Comparison of ENCODE assay signal across 9 cellular contexts in the genomic region with DNA sequence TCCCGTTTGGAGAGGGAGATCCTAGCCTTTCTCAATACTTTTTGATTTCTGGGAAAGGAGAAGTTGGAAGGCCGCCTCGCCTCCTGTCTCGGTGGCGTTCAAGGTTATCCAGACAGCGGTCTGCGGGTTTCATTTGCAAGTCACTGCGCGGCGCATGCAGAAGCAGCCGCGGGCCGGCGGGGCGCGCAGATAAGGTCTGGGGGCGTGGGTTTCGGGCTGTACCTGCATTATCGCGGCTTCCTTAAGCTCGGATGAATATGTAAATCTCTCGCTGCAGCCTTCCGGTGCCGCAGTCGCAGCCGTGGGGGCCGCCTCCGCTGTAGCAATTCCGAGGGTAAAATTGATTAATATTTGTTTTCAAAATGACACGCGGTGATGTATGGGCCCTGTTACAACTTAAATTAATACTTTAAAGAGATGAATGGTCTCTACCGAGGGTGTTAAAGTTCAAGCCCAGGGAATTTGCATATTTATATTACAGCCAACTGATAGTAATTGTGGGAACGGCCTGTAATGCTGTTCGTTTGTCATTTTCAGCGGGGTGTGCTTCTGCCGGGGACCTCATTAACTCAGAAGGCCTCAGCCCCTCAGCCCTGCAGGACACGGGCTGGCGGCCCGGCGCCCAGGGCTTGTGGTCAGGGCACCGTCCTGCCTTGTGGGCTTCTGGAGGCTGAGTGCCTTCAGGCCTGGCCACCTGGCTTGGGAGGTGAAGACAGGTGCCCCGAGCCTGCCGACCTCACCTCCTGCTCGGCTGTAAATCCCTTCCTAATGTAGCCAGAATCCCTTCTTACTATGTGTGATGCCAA.
DNase-seq lines count a peak whose midpoint lies in the region; ATAC-seq, FAIRE-seq and TF ChIP-seq lines count a peak whose summit lies in the region.
"Had no signal": no experiment of that assay in that cellular context is flagged by ENCODE, and none has a peak within 500 bp of the region (broad histone marks: within the 10 kb centered on the region; RNA-seq: fewer than 3 reads in every experiment).

No MANE protein-coding gene starts in this region.

- 3% methylated on average over 44 of the region's 44 CpGs for WGBS in GM12878 (ENCODE audit: insufficient coverage, insufficient replicate concordance, low lambda C conversion rate, missing lambda C conversion rate)

- H3K27ac Mint-ChIP-seq in T-helper 17 cell: peak overlapping the region; percentile 62
- no peak overlapping the region for H3K27ac Mint-ChIP-seq in nephron

- H3K27me3 Mint-ChIP-seq in T-helper 17 cell (peaks cover 27% of the 10 kb centered on the region), nephron (ENCODE audit: low read depth) (peaks cover 35% of the 10 kb centered on the region)

- intact Hi-C loops in GM12878 (cut with micrococcal nuclease; ENCODE audit: unreplicated experiment): no loop called here

- peaks cover 2% of the 10 kb centered on the region for H3K36me3 Mint-ChIP-seq in T-helper 17 cell (ENCODE audit: low read depth)
- H3K36me3 Mint-ChIP-seq in nephron (ENCODE audit: low read depth): no peaks in the 10 kb centered on the region

- SMC1A ChIA-PET in GM12878 (lab: Charles Lee; ENCODE audit: uncharacterized antibody, unreplicated experiment): no interaction called here

- TF ChIP-seq EP300 in GM12878 (IDR thresholded peaks at IDR 0.05; ENCODE audit: borderline replicate concordance in 1 of 2, control insufficient read depth in 1 of 2, low read depth in 2 of 2, low read length in 2 of 2): no peak

- TF ChIP-seq CTCF in GM12878 (IDR thresholded peaks at IDR 0.05 in 2 of 3, conservative IDR thresholded peaks at IDR 0.05 in 1 of 3; ENCODE audit: control insufficient read depth in 2 of 3, extremely low read depth in 1 of 3, insufficient read depth in 1 of 3, low read depth in 3 of 3, low read length in 3 of 3): no peak
- TF ChIP-seq CTCF in nephron (IDR thresholded peaks at IDR 0.05; ENCODE audit: unreplicated experiment in 3 of 3): no peak
- TF ChIP-seq CTCF in WERI-Rb-1 (IDR thresholded peaks at IDR 0.05; ENCODE audit: low read depth, low read length): no peak

- H3K79me2 ChIP-seq in ACC112 (ENCODE audit: control insufficient read depth, insufficient read depth, low read length, unreplicated experiment) (no peaks in the 10 kb centered on the region), GM12878 (ENCODE audit: control insufficient read depth, insufficient read depth, low read length) (no peaks in the 10 kb centered on the region)

- H3K9me3 ChIP-seq in T-helper 17 cell (ENCODE audit: control insufficient read depth, low read length, poor library complexity, severe bottlenecking): no peaks in the 10 kb centered on the region
- no peaks in the 10 kb centered on the region for H3K9me3 ChIP-seq in GM12878 (replicated peaks; ENCODE audit: control insufficient read depth, insufficient read depth, low read length)
- H3K9me3 ChIP-seq in WERI-Rb-1 (ENCODE audit: severe bottlenecking): no peaks in the 10 kb centered on the region
- H3K9me3 ChIP-seq: BLaER1 treated with 17β-estradiol and CSF1 and Interleukin-3, amounts not matched to agents 10 nM and 100 nM had no signal

- H4K20me1 ChIP-seq in GM12878 (ENCODE audit: control insufficient read depth, insufficient read depth): no peaks in the 10 kb centered on the region
- H4K20me1 ChIP-seq: BLaER1 treated with 17β-estradiol and CSF1 and Interleukin-3, amounts not matched to agents 10 nM and 100 nM had no signal

- DNase-seq in T-helper 17 cell: peak in 2 of 3 donors; percentile 8 to 20
- no peak for DNase-seq in GM12878 (ENCODE audit: low read depth, low spot score)
- DNase-seq in ureter (ENCODE audit: low spot score): peak; percentile 45
- no peak for DNase-seq in WERI-Rb-1
- DNase-seq in ACHN: no peak
- no peak for DNase-seq in LoVo (ENCODE audit: low spot score)

- in situ Hi-C loops in GM12878 (cut with MboI) (no loop called here), ACHN (cut with HindIII; ENCODE audit: low pct_ligation_motif_present, low pct_unique_long_range_greater_than_20kb, low sequenced_read_pairs) (no loop called here)

- POLR2A ChIA-PET in GM12878 (lab: Charles Lee): no interaction called here

- no peaks in the 10 kb centered on the region for H3K9me3 Mint-ChIP-seq in nephron

- H3K4me1 Mint-ChIP-seq in T-helper 17 cell (peaks cover 12% of the 10 kb centered on the region), nephron (no peaks in the 10 kb centered on the region)

- H2AFZ ChIP-seq in ACC112 (ENCODE audit: low read length, unreplicated experiment) (no peak overlapping the region), GM12878 (ENCODE audit: control insufficient read depth, low read depth, low read length) (no peak overlapping the region)

- H3K4me3 Mint-ChIP-seq in T-helper 17 cell (peak overlapping the region; percentile 82), nephron (peak overlapping the region; percentile 10 to 68 (median 49))

- H3K4me1 ChIP-seq in ACC112 (ENCODE audit: control insufficient read depth, insufficient read depth, low read length, unreplicated experiment) (no peaks in the 10 kb centered on the region), GM12878 (ENCODE audit: control insufficient read depth, insufficient read depth, low read length) (no peaks in the 10 kb centered on the region)
- H3K4me1 ChIP-seq: BLaER1 treated with 17β-estradiol and CSF1 and Interleukin-3, amounts not matched to agents 10 nM and 100 nM had no signal

- no peak for FAIRE-seq in GM12878 (lab: Jason Lieb, UNC)

- H3K36me3 ChIP-seq in ACC112 (ENCODE audit: insufficient read depth, low read length) (no peaks in the 10 kb centered on the region), GM12878 (ENCODE audit: control insufficient read depth in 2 of 2, insufficient read depth in 2 of 2, low read length in 1 of 2) (no peaks in the 10 kb centered on the region), WERI-Rb-1 (no peaks in the 10 kb centered on the region)
- H3K36me3 ChIP-seq: BLaER1 treated with 17β-estradiol and CSF1 and Interleukin-3, amounts not matched to agents 10 nM and 100 nM had no signal

- H3K4me3 ChIP-seq in ACC112 (ENCODE audit: low read depth, low read length) (peak overlapping the region; percentile 45; the same call in 1 of the 2 replicates), GM12878 (no peak overlapping the region; the same call in 1 of the 2 replicates), WERI-Rb-1 (ENCODE audit: low read depth, low read length) (no peak overlapping the region)
- H3K4me3 ChIP-seq: BLaER1 treated with 17β-estradiol and CSF1 and Interleukin-3, amounts not matched to agents 10 nM and 100 nM had no signal

- BruUV-seq in GM12878 (replicated peaks; lab: Mats Ljungman, UMichigan): no TSS peak

- H3K27ac ChIP-seq in ACC112 (ENCODE audit: low read depth, low read length) (no peak overlapping the region), GM12878 (ENCODE audit: control insufficient read depth, insufficient read depth) (no peak overlapping the region), WERI-Rb-1 (no peak overlapping the region)
- H3K27ac ChIP-seq: BLaER1 treated with 17β-estradiol and CSF1 and Interleukin-3, amounts not matched to agents 10 nM and 100 nM had no signal

- RAD21 ChIA-PET in GM12878 (lab: Charles Lee; ENCODE audit: unreplicated experiment): no interaction called here

- H3K4me2 ChIP-seq in GM12878 (ENCODE audit: control insufficient read depth, insufficient read depth): peak overlapping the region; percentile 11; the same call in 1 of the 2 replicates
- H3K4me2 ChIP-seq: BLaER1 treated with 17β-estradiol and CSF1 and Interleukin-3, amounts not matched to agents 10 nM and 100 nM had no signal

- CTCF ChIA-PET in GM12878 (lab: Yijun Ruan, JAX): no interaction called here

- peaks cover 55% of the 10 kb centered on the region for H3K27me3 ChIP-seq in ACC112 (ENCODE audit: insufficient read depth, low read length)
- H3K27me3 ChIP-seq in GM12878 (replicated peaks in 1 of 2; ENCODE audit: control insufficient read depth in 2 of 2, insufficient read depth in 2 of 2, low read length in 1 of 2): peaks cover 4 to 13% of the 10 kb centered on the region in 2 experiments
- no peaks in the 10 kb centered on the region for H3K27me3 ChIP-seq in WERI-Rb-1 (ENCODE audit: insufficient read depth, low read depth, severe bottlenecking)
- H3K27me3 ChIP-seq: BLaER1 treated with 17β-estradiol and CSF1 and Interleukin-3, amounts not matched to agents 10 nM and 100 nM had no signal

- no peak overlapping the region for H3K9ac ChIP-seq in GM12878 (ENCODE audit: control insufficient read depth, insufficient read depth, low read length)
- H3K9ac ChIP-seq: BLaER1 treated with 17β-estradiol and CSF1 and Interleukin-3, amounts not matched to agents 10 nM and 100 nM had no signal

- TF ChIP-seq POLR2A in GM12878 (IDR thresholded peaks at IDR 0.05; ENCODE audit: low read depth, low read length): no peak

- TF ChIP-seq RAD21 in GM12878 (IDR thresholded peaks at IDR 0.05; ENCODE audit: insufficient read depth, low read depth, low read length): no peak

- ATAC-seq in T-helper 17 cell (peak; percentile 86), GM12878 (0 out of 3 replicates have a peak, but pooled peaks have one; percentile 20)

TF ChIP-seq in GM12878, 131 proteins besides CTCF, POLR2A, EP300 and RAD21:
- TF ChIP-seq EED (IDR thresholded peaks at IDR 0.05; ENCODE audit: low read depth) (no peak), GABPA (IDR thresholded peaks at IDR 0.05; ENCODE audit: low read depth) (no peak), TARDBP (IDR thresholded peaks at IDR 0.05; ENCODE audit: borderline replicate concordance) (no peak), HDGF (IDR thresholded peaks at IDR 0.05) (no peak), CREM (IDR thresholded peaks at IDR 0.05; ENCODE audit: low read depth) (no peak)
- TF ChIP-seq, protein P1, sequence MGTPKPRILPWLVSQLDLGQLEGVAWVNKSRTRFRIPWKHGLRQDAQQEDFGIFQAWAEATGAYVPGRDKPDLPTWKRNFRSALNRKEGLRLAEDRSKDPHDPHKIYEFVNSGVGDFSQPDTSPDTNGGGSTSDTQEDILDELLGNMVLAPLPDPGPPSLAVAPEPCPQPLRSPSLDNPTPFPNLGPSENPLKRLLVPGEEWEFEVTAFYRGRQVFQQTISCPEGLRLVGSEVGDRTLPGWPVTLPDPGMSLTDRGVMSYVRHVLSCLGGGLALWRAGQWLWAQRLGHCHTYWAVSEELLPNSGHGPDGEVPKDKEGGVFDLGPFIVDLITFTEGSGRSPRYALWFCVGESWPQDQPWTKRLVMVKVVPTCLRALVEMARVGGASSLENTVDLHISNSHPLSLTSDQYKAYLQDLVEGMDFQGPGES (IDR thresholded peaks at IDR 0.05): no peak

Comparison
In these comparisons a context has a peak if more than half of its experiments do, and no peak if none do; other contexts are left out.
1. DNase-seq: peak in T-helper 17 cell (2 of 3) and ureter (single experiment); none in GM12878 (single experiment), WERI-Rb-1 (single experiment), ACHN (single experiment) and LoVo (single experiment).